ENCODE assay signal across 9 cellular contexts in genomic region chr15:25850154-25851111, GRCh38. TPM values are rescaled to one million over a fixed set of nuclear protein-coding genes. Genes with fewer than 3 reads are reported as not detected.
DNase-seq lines count a peak whose midpoint lies in the region; ATAC-seq, FAIRE-seq and TF ChIP-seq lines count a peak whose summit lies in the region.
"Had no signal": no experiment of that assay in that cellular context is flagged by ENCODE, and none has a peak within 500 bp of the region (broad histone marks: within the 10 kb centered on the region; RNA-seq: fewer than 3 reads in every experiment).

No MANE protein-coding gene starts in this region.

- H3K4me2 ChIP-seq in astrocyte (ENCODE audit: low read length): peak overlapping the region; percentile 88

- no peaks in the 10 kb centered on the region for H3K27me3 Mint-ChIP-seq in astrocyte (ENCODE audit: low read depth, unreplicated experiment)

- peak; percentile 73 for FAIRE-seq in astrocyte (lab: Jason Lieb, UNC)
- FAIRE-seq: colon had no signal

- peak overlapping the region; percentile 82 for H3K4me3 Mint-ChIP-seq in astrocyte (ENCODE audit: unreplicated experiment)

- peak overlapping the region; percentile 56 for H3K4me3 ChIP-seq in astrocyte (ENCODE audit: insufficient read depth, low read depth, low read length)

- H3K9me3 ChIP-seq in astrocyte (ENCODE audit: insufficient read depth, low read depth, low read length): no peaks in the 10 kb centered on the region

- H3K36me3 Mint-ChIP-seq in astrocyte (ENCODE audit: low read depth, unreplicated experiment): peaks cover 2% of the 10 kb centered on the region

- H3K27ac ChIP-seq in astrocyte (ENCODE audit: low read depth, low read length): peak overlapping the region; percentile 98

- H3K9me3 Mint-ChIP-seq in astrocyte (ENCODE audit: unreplicated experiment): no peaks in the 10 kb centered on the region

- ATAC-seq in GM18861 (IDR thresholded peaks at IDR 0.05; ENCODE audit: unreplicated experiment) (peak; percentile 78), HG03064 (IDR thresholded peaks at IDR 0.05; ENCODE audit: low read depth, unreplicated experiment) (peak; percentile 70)

- H4K20me1 ChIP-seq in astrocyte (ENCODE audit: insufficient read depth, low read length): no peaks in the 10 kb centered on the region

- peak overlapping the region; percentile 66 for H2AFZ ChIP-seq in astrocyte (ENCODE audit: low read depth, low read length)

- H3K4me1 Mint-ChIP-seq in astrocyte (ENCODE audit: low read depth, unreplicated experiment): peaks cover 53% of the 10 kb centered on the region

- H3K4me1 ChIP-seq in astrocyte (ENCODE audit: insufficient read depth, low read length): peaks cover 26% of the 10 kb centered on the region

- peak; percentile 78 for DNase-seq in SW480 (ENCODE audit: low spot score)
- DNase-seq in astrocyte (ENCODE audit: low read depth): peak; percentile 64
- peak; percentile 74 for DNase-seq in iPS-NIHi11 (ENCODE audit: low spot score)
- peak; percentile 45 to 49 for DNase-seq in stimulated activated CD4-positive, alpha-beta T cell treated with anti-CD3 and anti-CD28 coated beads, Interleukin-15, amount 100 ng/mL, for 1 hour (ENCODE audit: low read depth in 1 of 2, low spot score in 1 of 2)
- DNase-seq in NCI-H1930 (lab: John Stamatoyannopoulos, UW): no peak
- DNase-seq in DMS79 (lab: John Stamatoyannopoulos, UW): no peak

- peak overlapping the region; percentile 90 for H3K9ac ChIP-seq in astrocyte (ENCODE audit: low read length)

- H3K36me3 ChIP-seq in astrocyte (ENCODE audit: insufficient read depth, low read length): no peaks in the 10 kb centered on the region

- H3K27ac Mint-ChIP-seq in astrocyte (ENCODE audit: unreplicated experiment): peak overlapping the region; percentile 96

- no peaks in the 10 kb centered on the region for H3K27me3 ChIP-seq in astrocyte (ENCODE audit: insufficient read depth, low read length)

- no peak for TF ChIP-seq CTCF in astrocyte (IDR thresholded peaks at IDR 0.05; ENCODE audit: insufficient read depth, low read depth, low read length)

- peaks cover 80% of the 10 kb centered on the region for H3K79me2 ChIP-seq in astrocyte (ENCODE audit: insufficient read depth, low read length)

RNA-seq across cellular contexts. Expression of gene ATP10A, which starts 12.7 kb away (rescaled TPM):
- 21.1 and 36.6 TPM in 2 replicates for total RNA-seq in astrocyte

Comparison
In these comparisons a context has a peak if more than half of its experiments do, and no peak if none do; other contexts are left out.
1. DNase-seq: peak in SW480 (single experiment), astrocyte (single experiment), iPS-NIHi11 (single experiment) and stimulated activated CD4-positive, alpha-beta T cell treated with anti-CD3 and anti-CD28 coated beads, Interleukin-15, amount 100 ng/mL, for 1 hour (2 of 2); none in NCI-H1930 (0 of 2) and DMS79 (single experiment).